1 cellular context compared by ENCODE assay signal in genomic region chr2:84427235-84428138, GRCh38.
TF ChIP-seq lines count a peak whose summit lies in the region.

No MANE protein-coding gene starts in this region.

TF ChIP-seq in HepG2, 621 proteins besides CTCF, POLR2A, EP300 and RAD21 (continued from another document):
- TF ChIP-seq, protein P1, sequence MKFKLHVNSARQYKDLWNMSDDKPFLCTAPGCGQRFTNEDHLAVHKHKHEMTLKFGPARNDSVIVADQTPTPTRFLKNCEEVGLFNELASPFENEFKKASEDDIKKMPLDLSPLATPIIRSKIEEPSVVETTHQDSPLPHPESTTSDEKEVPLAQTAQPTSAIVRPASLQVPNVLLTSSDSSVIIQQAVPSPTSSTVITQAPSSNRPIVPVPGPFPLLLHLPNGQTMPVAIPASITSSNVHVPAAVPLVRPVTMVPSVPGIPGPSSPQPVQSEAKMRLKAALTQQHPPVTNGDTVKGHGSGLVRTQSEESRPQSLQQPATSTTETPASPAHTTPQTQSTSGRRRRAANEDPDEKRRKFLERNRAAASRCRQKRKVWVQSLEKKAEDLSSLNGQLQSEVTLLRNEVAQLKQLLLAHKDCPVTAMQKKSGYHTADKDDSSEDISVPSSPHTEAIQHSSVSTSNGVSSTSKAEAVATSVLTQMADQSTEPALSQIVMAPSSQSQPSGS (CRISPR knock-in tag; IDR thresholded peaks at IDR 0.05), result no peak
- TF ChIP-seq NFE2 (CRISPR knock-in tag; IDR thresholded peaks at IDR 0.05), result no peak
